23 cellular contexts compared by ENCODE assay signal in the genomic region with DNA sequence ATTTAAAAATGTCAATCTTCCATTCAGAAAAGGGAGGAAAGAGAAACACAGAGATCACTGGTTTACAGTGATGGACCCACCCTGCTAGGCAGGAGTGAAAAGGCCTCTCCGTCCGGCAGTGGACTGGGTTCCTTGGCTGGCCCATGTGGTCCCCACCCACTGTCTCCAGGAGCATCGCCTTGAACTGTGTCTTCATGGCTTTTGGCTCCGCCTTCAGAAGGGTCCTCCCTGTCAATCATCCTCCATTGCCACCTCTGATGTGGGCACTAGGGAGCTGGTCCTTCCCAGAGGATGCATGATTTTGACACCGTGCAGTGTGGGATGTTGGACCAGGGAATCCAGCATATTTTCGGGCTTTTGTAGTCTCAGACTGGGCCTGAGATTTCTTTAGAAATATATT. TPM values are rescaled to one million over a fixed set of nuclear protein-coding genes. Genes with fewer than 3 reads are reported as not detected.
A peak's percentile ranks its signal among the peaks of the same experiment; 100 is the strongest.
DNase-seq lines count a peak whose midpoint lies in the region; ATAC-seq, FAIRE-seq and TF ChIP-seq lines count a peak whose summit lies in the region.
"Had no signal": no experiment of that assay in that cellular context is flagged by ENCODE, and none has a peak within 500 bp of the region (broad histone marks: within the 10 kb centered on the region; RNA-seq: fewer than 3 reads in every experiment).

No MANE protein-coding gene starts in this region.

- peaks cover 0 to 18% (median 0%) of the 10 kb centered on the region in 11 experiments; a peak in 5 of 22 replicates for H3K27me3 ChIP-seq in BLaER1 treated with 17β-estradiol and CSF1 and Interleukin-3, amounts not matched to agents 10 nM and 100 nM
- H3K27me3 ChIP-seq in K562 (ENCODE audit: control insufficient read depth in 2 of 2, insufficient read depth in 2 of 2, low read length in 2 of 2) (peaks cover 20 to 77% of the 10 kb centered on the region in 2 experiments), osteoblast (ENCODE audit: insufficient read depth, low read length) (no peaks in the 10 kb centered on the region)

- H3K9ac ChIP-seq in BLaER1 treated with 17β-estradiol and CSF1 and Interleukin-3, amounts not matched to agents 10 nM and 100 nM, result no peak overlapping the region
- no peak overlapping the region for H3K9ac ChIP-seq in K562 (ENCODE audit: insufficient read depth in 1 of 2, low read depth in 2 of 2, low read length in 2 of 2)

- H4K20me1 ChIP-seq in BLaER1 treated with 17β-estradiol and CSF1 and Interleukin-3, amounts not matched to agents 10 nM and 100 nM, result peaks cover 0 to 30% (median 0%) of the 10 kb centered on the region in 11 experiments; a peak in 3 of 22 replicates
- H4K20me1 ChIP-seq in K562 (replicated peaks; ENCODE audit: control insufficient read depth, insufficient read depth, low read length) (no peaks in the 10 kb centered on the region), osteoblast (ENCODE audit: insufficient read depth, low read length) (no peaks in the 10 kb centered on the region)

- no peak for FAIRE-seq in K562 (lab: Jason Lieb, UNC)
- FAIRE-seq: A549, GM12878, GM18507 had no signal

- peaks cover 16 to 56% (median 44%) of the 10 kb centered on the region in 10 experiments; a peak in 19 of 20 replicates for H3K4me1 ChIP-seq in BLaER1 treated with 17β-estradiol and CSF1 and Interleukin-3, amounts not matched to agents 10 nM and 100 nM
- H3K4me1 ChIP-seq in K562 (replicated peaks in 1 of 2; ENCODE audit: control insufficient read depth in 2 of 2, insufficient read depth in 2 of 2, low read length in 2 of 2), result peaks cover 0 to 4% of the 10 kb centered on the region in 2 experiments; a peak in 1 of 5 replicates
- no peaks in the 10 kb centered on the region for H3K4me1 ChIP-seq in osteoblast (ENCODE audit: insufficient read depth, low read length)
- H3K4me1 ChIP-seq: A549, BE2C had no signal

- no TSS peak for BruUV-seq in K562 (replicated peaks; lab: Mats Ljungman, UMichigan)

- POLR2A ChIA-PET in K562 (lab: Yijun Ruan, JAX), result interaction anchor here (0.6 kb wide), 1 partner anchor 45 kb away, joined by 3 read pairs; no protein-coding TSS in a partner anchor

- TF ChIP-seq EP300 in K562 (IDR thresholded peaks at IDR 0.05; ENCODE audit: low read length), result no peak

- ATAC-seq in K562, result no peak
- ATAC-seq: A549; CD8-positive, alpha-beta T cell; GM12878; GM23338 had no signal

- peak overlapping the region in 10 of 11 experiments; percentile 86 to 97 (median 92); a peak in 19 of 22 replicates for H3K4me2 ChIP-seq in BLaER1 treated with 17β-estradiol and CSF1 and Interleukin-3, amounts not matched to agents 10 nM and 100 nM
- H3K4me2 ChIP-seq in K562 (ENCODE audit: insufficient read depth, low read length) (no peak overlapping the region), osteoblast (ENCODE audit: insufficient read depth, low read length) (no peak overlapping the region)
- H3K4me2 ChIP-seq: A549, GM23338 had no signal

- no peaks in the 10 kb centered on the region for H3K36me3 ChIP-seq in BLaER1 treated with 17β-estradiol and CSF1 and Interleukin-3, amounts not matched to agents 10 nM and 100 nM
- H3K36me3 ChIP-seq in K562 (ENCODE audit: control insufficient read depth, insufficient read depth, low read length) (no peaks in the 10 kb centered on the region), osteoblast (ENCODE audit: insufficient read depth, low read length) (no peaks in the 10 kb centered on the region)
- H3K36me3 ChIP-seq: BE2C had no signal

- H3K27ac ChIP-seq in BLaER1 treated with 17β-estradiol and CSF1 and Interleukin-3, amounts not matched to agents 10 nM and 100 nM, result no peak overlapping the region
- no peak overlapping the region for H3K27ac ChIP-seq in K562 (ENCODE audit: extremely low read depth, low read depth, low read length)
- H3K27ac ChIP-seq in osteoblast (ENCODE audit: low read depth, low read length), result no peak overlapping the region
- H3K27ac ChIP-seq: A549, C4-2B had no signal

- H3K4me3 ChIP-seq in BLaER1 treated with 17β-estradiol and CSF1 and Interleukin-3, amounts not matched to agents 10 nM and 100 nM, result no peak overlapping the region; a peak in 1 of 20 replicates
- H3K4me3 ChIP-seq in K562, result no peak overlapping the region
- H3K4me3 ChIP-seq in osteoblast (ENCODE audit: insufficient read depth, low read length), result no peak overlapping the region
- H3K4me3 ChIP-seq in foreskin fibroblast (ENCODE audit: low read depth in 1 of 2, low read length in 2 of 2), result no peak overlapping the region
- H3K4me3 ChIP-seq: A549, GM12878, GM23338 had no signal

- no peak for TF ChIP-seq RAD21 in K562 (CRISPR knock-in tag; conservative IDR thresholded peaks at IDR 0.05 in 1 of 2, IDR thresholded peaks at IDR 0.05 in 1 of 2)

- H2AFZ ChIP-seq in K562 (ENCODE audit: low read depth, low read length), result no peak overlapping the region
- H2AFZ ChIP-seq in osteoblast (ENCODE audit: low read length), result no peak overlapping the region
- H2AFZ ChIP-seq: GM23338 had no signal

- H3K79me2 ChIP-seq in K562 (ENCODE audit: control insufficient read depth, insufficient read depth, low read length) (no peaks in the 10 kb centered on the region), osteoblast (ENCODE audit: insufficient read depth, low read length) (no peaks in the 10 kb centered on the region)

- in situ Hi-C loops in K562 (cut with MboI), result no loop called here

- H3K9me3 ChIP-seq in BLaER1 treated with 17β-estradiol and CSF1 and Interleukin-3, amounts not matched to agents 10 nM and 100 nM (replicated peaks in 1 of 11), result peaks cover 0 to 4% (median 0%) of the 10 kb centered on the region in 11 experiments; a peak in 1 of 22 replicates
- H3K9me3 ChIP-seq in K562 (replicated peaks; ENCODE audit: control insufficient read depth, insufficient read depth, low read depth, low read length) (no peaks in the 10 kb centered on the region), osteoblast (ENCODE audit: low read depth, low read length) (no peaks in the 10 kb centered on the region)
- H3K9me3 ChIP-seq: A549, BE2C had no signal

- DNase-seq in K562 (ENCODE audit: extremely low read depth in 1 of 4, low spot score in 3 of 4) (no peak), osteoblast (ENCODE audit: insufficient read length, low spot score, missing footprints) (peak; percentile 46), COR-L47 (lab: John Stamatoyannopoulos, UW) (no peak), SW 1271 (lab: John Stamatoyannopoulos, UW) (no peak), foreskin fibroblast (no peak)
- DNase-seq: 8988T, ACHN, AML-193, BE2C, DMS 273 treated with DMSO at 0.1 percent for 48 hours, DMS79, EL, GDM1, H9, HFFc6 had no signal

- intact Hi-C loops in K562 (cut with micrococcal nuclease), result no loop called here

- TF ChIP-seq POLR2A in K562 (conservative IDR thresholded peaks at IDR 0.05), result no peak

- H3K9me1 ChIP-seq in K562 (ENCODE audit: control insufficient read depth, insufficient read depth, low read length), result no peaks in the 10 kb centered on the region

- 1% methylated on average over 6 of the region's 6 CpGs for WGBS in K562 (ENCODE audit: insufficient coverage, low coverage, missing lambda C conversion rate)

- CTCF ChIA-PET in K562 (lab: Yijun Ruan, JAX; ENCODE audit: low intra/inter-chr PET ratio), result no interaction called here

- TF ChIP-seq CTCF in K562 (IDR thresholded peaks at IDR 0.05 in 2 of 3, conservative IDR thresholded peaks at IDR 0.05 in 1 of 3; ENCODE audit: insufficient read depth in 2 of 3, low read depth in 1 of 3, low read length in 3 of 3) (no peak), osteoblast (IDR thresholded peaks at IDR 0.05; ENCODE audit: extremely low read depth, low read depth, low read length) (no peak), foreskin fibroblast (IDR thresholded peaks at IDR 0.05; ENCODE audit: low read depth, low read length) (no peak)

TF ChIP-seq in K562, 482 proteins besides CTCF, POLR2A, EP300 and RAD21:
- TF ChIP-seq, protein P1, sequence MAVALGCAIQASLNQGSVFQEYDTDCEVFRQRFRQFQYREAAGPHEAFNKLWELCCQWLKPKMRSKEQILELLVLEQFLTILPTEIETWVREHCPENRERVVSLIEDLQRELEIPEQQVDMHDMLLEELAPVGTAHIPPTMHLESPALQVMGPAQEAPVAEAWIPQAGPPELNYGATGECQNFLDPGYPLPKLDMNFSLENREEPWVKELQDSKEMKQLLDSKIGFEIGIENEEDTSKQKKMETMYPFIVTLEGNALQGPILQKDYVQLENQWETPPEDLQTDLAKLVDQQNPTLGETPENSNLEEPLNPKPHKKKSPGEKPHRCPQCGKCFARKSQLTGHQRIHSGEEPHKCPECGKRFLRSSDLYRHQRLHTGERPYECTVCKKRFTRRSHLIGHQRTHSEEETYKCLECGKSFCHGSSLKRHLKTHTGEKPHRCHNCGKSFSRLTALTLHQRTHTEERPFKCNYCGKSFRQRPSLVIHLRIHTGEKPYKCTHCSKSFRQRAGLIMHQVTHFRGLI (CRISPR knock-in tag; IDR thresholded peaks at IDR 0.05), result no peak
- TF ChIP-seq, protein P2, sequence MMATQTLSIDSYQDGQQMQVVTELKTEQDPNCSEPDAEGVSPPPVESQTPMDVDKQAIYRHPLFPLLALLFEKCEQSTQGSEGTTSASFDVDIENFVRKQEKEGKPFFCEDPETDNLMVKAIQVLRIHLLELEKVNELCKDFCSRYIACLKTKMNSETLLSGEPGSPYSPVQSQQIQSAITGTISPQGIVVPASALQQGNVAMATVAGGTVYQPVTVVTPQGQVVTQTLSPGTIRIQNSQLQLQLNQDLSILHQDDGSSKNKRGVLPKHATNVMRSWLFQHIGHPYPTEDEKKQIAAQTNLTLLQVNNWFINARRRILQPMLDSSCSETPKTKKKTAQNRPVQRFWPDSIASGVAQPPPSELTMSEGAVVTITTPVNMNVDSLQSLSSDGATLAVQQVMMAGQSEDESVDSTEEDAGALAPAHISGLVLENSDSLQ (IDR thresholded peaks at IDR 0.05), result peak; percentile 52

RNA-seq across cellular contexts. Expression of gene B3GAT1, which starts 58.2 kb away (rescaled TPM):
- 0.19 and 0.28 TPM in 2 replicates for total RNA-seq in K562 (2011; cell fraction: chromatin; rRNA removed; ENCODE audit: low replicate concordance)
- total RNA-seq in K562 (2011; cell fraction: nucleolus; rRNA removed), result 0.17 and 0.26 TPM in 2 replicates
- 0.31 and 0.44 TPM in 2 replicates for total RNA-seq in K562 (2011; cell fraction: nucleoplasm; rRNA removed)
- total RNA-seq in K562 (2014; rRNA removed) (0.18 and 0.45 TPM in 2 replicates), K562 (2014; rRNA removed; fragmentation: Illumina TruSeq; extraction: Trizol) (0.04 and 0.13 TPM in 2 replicates), K562 (2015; rRNA removed; fragmentation: Illumina TruSeq; extraction: Trizol) (0.11 and 0.15 TPM in 2 replicates), K562 (2021) (0.42 and 0.53 TPM in 2 replicates), osteoblast (not detected in 2 replicates)
- polyA plus RNA-seq in K562 (2011; rRNA removed) (0.04 and 0.08 TPM in 2 replicates), K562 (2014; fragmentation: Illumina TruSeq; extraction: Trizol) (0.22 and 0.33 TPM in 2 replicates), K562 (2014; fragmentation: Nextera tagmentation; extraction: Ambion mirVana) (under 1 TPM in 1 of 2 experiments, not detected in 1; 0.01 TPM), K562 (2014; rRNA removed) (0.17 and 0.22 TPM in 2 replicates)
- polyA plus RNA-seq in K562 (2011; cell fraction: cytosol; rRNA removed), result 0.06 and 0.25 TPM in 2 replicates
- 0.04 and 0.61 TPM in 2 replicates for polyA plus RNA-seq in K562 (2011; cell fraction: nucleus; rRNA removed)
- polyA plus RNA-seq in K562 (2012), result 0.76 and 1.1 TPM in 2 replicates
- not detected in 2 replicates for polyA minus RNA-seq in K562 (2011; rRNA and poly(A)+ RNA removed)
- 0.19 TPM in 1 of 2 replicates, not detected in the other for polyA minus RNA-seq in K562 (2011; cell fraction: cytosol; rRNA and poly(A)+ RNA removed)
- polyA minus RNA-seq in K562 (2011; cell fraction: nucleus; rRNA and poly(A)+ RNA removed), result 0.13 TPM in 1 of 2 replicates, not detected in the other
- total RNA-seq: HFFc6 had no signal
- polyA plus RNA-seq: A549; CD4-positive, CD25-positive, alpha-beta regulatory T cell; GM12878 had no signal

Comparison
In these comparisons a context has a peak if more than half of its experiments do, and no peak if none do; other contexts are left out.
1. H3K4me2 ChIP-seq: peak in BLaER1 treated with 17β-estradiol and CSF1 and Interleukin-3, amounts not matched to agents 10 nM and 100 nM (10 of 11); none in K562 (single experiment) and osteoblast (single experiment).